ENCODE assay signal across 17 cellular contexts in genomic region chr10:131212763-131213325, GRCh38.
DNase-seq lines count a peak whose midpoint lies in the region; ATAC-seq and TF ChIP-seq lines count a peak whose summit lies in the region.
"Had no signal": no experiment of that assay in that cellular context is flagged by ENCODE, and none has a peak within 500 bp of the region (broad histone marks: within the 10 kb centered on the region; RNA-seq: fewer than 3 reads in every experiment).

No MANE protein-coding gene starts in this region.

- intact Hi-C loops in lower lobe of right lung (cut with DNase I): no loop called here

- no peak overlapping the region for H3K4me3 ChIP-seq in coronary artery
- no peak overlapping the region for H3K4me3 ChIP-seq in lower lobe of right lung
- H3K4me3 ChIP-seq: MG63, SJCRH30 had no signal

- no peaks in the 10 kb centered on the region for H3K9me3 ChIP-seq in lower lobe of right lung
- H3K9me3 ChIP-seq: MG63, SJCRH30 had no signal

- no peak overlapping the region for H3K4me3 Mint-ChIP-seq in type B pancreatic cell
- H3K4me3 Mint-ChIP-seq: CD14-positive monocyte had no signal

- no peaks in the 10 kb centered on the region for H3K36me3 Mint-ChIP-seq in type B pancreatic cell
- H3K36me3 Mint-ChIP-seq: CD14-positive monocyte had no signal

- DNase-seq in activated CD8-positive, alpha-beta memory T cell treated with anti-CD3 and anti-CD28 coated beads, Interleukin-2, amount 50 U/mL, for 48 hours: peak; percentile 10
- DNase-seq in activated CD8-positive, alpha-beta memory T cell treated with anti-CD3 and anti-CD28 coated beads for 24 hours: no peak
- DNase-seq in coronary artery (ENCODE audit: low spot score) (peak; percentile 43), lower lobe of right lung (peak; percentile 20), type B pancreatic cell (ENCODE audit: extremely low spot score, unreplicated experiment) (peak; percentile 50), COLO668 (lab: John Stamatoyannopoulos, UW; ENCODE audit: unreplicated experiment) (no peak), glomerular visceral epithelial cell (ENCODE audit: extremely low spot score) (no peak)
- DNase-seq: 8988T; AML-193; DMS53; GDM1; MG63; NCI-H1694 treated with DMSO at 0.1 percent for 48 hours; NK-92 treated with Interleukin-12 subunit alpha and Interleukin-12 subunit beta, amount 100 ng/mL, for 24 hours; SJCRH30 had no signal

- H3K27me3 Mint-ChIP-seq in type B pancreatic cell: peaks cover 4% of the 10 kb centered on the region

- H3K27ac ChIP-seq in coronary artery (no peak overlapping the region), lower lobe of right lung (no peak overlapping the region)
- H3K27ac ChIP-seq: SJCRH30 had no signal

- H3K27me3 ChIP-seq in lower lobe of right lung (ENCODE audit: low read depth): no peaks in the 10 kb centered on the region
- H3K27me3 ChIP-seq: MG63, SJCRH30 had no signal

- H3K4me1 Mint-ChIP-seq in type B pancreatic cell (ENCODE audit: unreplicated experiment): no peaks in the 10 kb centered on the region
- H3K4me1 Mint-ChIP-seq: CD14-positive monocyte had no signal

- no peak for TF ChIP-seq CTCF in coronary artery (IDR thresholded peaks at IDR 0.05)
- TF ChIP-seq CTCF in lower lobe of right lung (IDR thresholded peaks at IDR 0.05): no peak
- no peak for TF ChIP-seq CTCF in type B pancreatic cell (conservative IDR thresholded peaks at IDR 0.05)

- no peaks in the 10 kb centered on the region for H3K36me3 ChIP-seq in lower lobe of right lung
- H3K36me3 ChIP-seq: MG63, SJCRH30 had no signal

- H3K9me3 Mint-ChIP-seq in type B pancreatic cell: no peaks in the 10 kb centered on the region
- H3K9me3 Mint-ChIP-seq: CD14-positive monocyte had no signal

- H3K4me1 ChIP-seq in lower lobe of right lung: no peaks in the 10 kb centered on the region
- H3K4me1 ChIP-seq: SJCRH30 had no signal

- no peak overlapping the region for H3K27ac Mint-ChIP-seq in type B pancreatic cell
- H3K27ac Mint-ChIP-seq: CD14-positive monocyte had no signal

- no peak for ATAC-seq in lower lobe of right lung
- ATAC-seq in GM21576 (IDR thresholded peaks at IDR 0.05; ENCODE audit: unreplicated experiment): no peak

Comparison
In these comparisons a context has a peak if more than half of its experiments do, and no peak if none do; other contexts are left out.
1. DNase-seq: peak in activated CD8-positive, alpha-beta memory T cell treated with anti-CD3 and anti-CD28 coated beads, Interleukin-2, amount 50 U/mL, for 48 hours (single experiment), coronary artery (single experiment), lower lobe of right lung (single experiment) and type B pancreatic cell (single experiment); none in activated CD8-positive, alpha-beta memory T cell treated with anti-CD3 and anti-CD28 coated beads for 24 hours (single experiment), COLO668 (single experiment) and glomerular visceral epithelial cell (single experiment).